Comparison of ENCODE assay signal across 10 cellular contexts in genomic region chr19:55649579-55650557, GRCh38. TPM values are rescaled to one million over a fixed set of nuclear protein-coding genes. Genes with fewer than 3 reads are reported as not detected.
A peak's percentile ranks its signal among the peaks of the same experiment; 100 is the strongest.
DNase-seq lines count a peak whose midpoint lies in the region; ATAC-seq, FAIRE-seq and TF ChIP-seq lines count a peak whose summit lies in the region.
"Had no signal": no experiment of that assay in that cellular context is flagged by ENCODE, and none has a peak within 500 bp of the region (broad histone marks: within the 10 kb centered on the region; RNA-seq: fewer than 3 reads in every experiment).

No MANE protein-coding gene starts in this region.

- WGBS in small intestine, 3 donors: 90 to 93% (median 90%) methylated on average over 8 to 10 of the region's 10 CpGs

- no peak for FAIRE-seq in small intestine (lab: Jason Lieb, UNC)

- H3K4me3 Mint-ChIP-seq in CD8-positive, alpha-beta memory T cell: peak overlapping the region; percentile 41 to 82 (median 65)
- H3K4me3 Mint-ChIP-seq in chondrocyte (ENCODE audit: unreplicated experiment) (peak overlapping the region; percentile 35), neural progenitor cell (peak overlapping the region; percentile 86)

- ATAC-seq in HG03457 (IDR thresholded peaks at IDR 0.05; ENCODE audit: unreplicated experiment): no peak

- H3K36me3 Mint-ChIP-seq in CD8-positive, alpha-beta memory T cell: peaks cover 0 to 16% (median 0%) of the 10 kb centered on the region in 3 donors
- H3K36me3 Mint-ChIP-seq in chondrocyte (ENCODE audit: low read depth) (peaks cover 8% of the 10 kb centered on the region), neural progenitor cell (peaks cover 12% of the 10 kb centered on the region)

- H3K36me3 ChIP-seq in CD8-positive, alpha-beta memory T cell (ENCODE audit: insufficient read depth, low read length): peaks cover 4% of the 10 kb centered on the region
- peaks cover 9 to 40% of the 10 kb centered on the region in 2 experiments; a peak in 2 of 3 replicates for H3K36me3 ChIP-seq in HEK293 (ENCODE audit: control insufficient read depth in 2 of 2, insufficient read depth in 1 of 2, low read length in 2 of 2)
- H3K36me3 ChIP-seq in neural progenitor cell: no peaks in the 10 kb centered on the region
- H3K36me3 ChIP-seq in small intestine (ENCODE audit: control insufficient read depth in 2 of 2, insufficient read depth in 2 of 2, low read length in 2 of 2): peaks cover 0 to 2% of the 10 kb centered on the region in 2 donors

- peaks cover 29% of the 10 kb centered on the region for H3F3A ChIP-seq in neural progenitor cell (ENCODE audit: low read depth)

- H3K4me1 ChIP-seq in CD8-positive, alpha-beta memory T cell (ENCODE audit: insufficient read depth, low read length): peaks cover 16% of the 10 kb centered on the region
- peaks cover 8% of the 10 kb centered on the region; the same call in 1 of the 2 replicates for H3K4me1 ChIP-seq in HEK293 (ENCODE audit: control insufficient read depth, insufficient read depth, low read length)
- peaks cover 12% of the 10 kb centered on the region for H3K4me1 ChIP-seq in neural progenitor cell
- H3K4me1 ChIP-seq in small intestine (ENCODE audit: control insufficient read depth in 2 of 2, insufficient read depth in 1 of 2, low read depth in 1 of 2, low read length in 1 of 2): no peaks in the 10 kb centered on the region

- peak overlapping the region in 1 of 8 donors; percentile 70 for H3K27ac Mint-ChIP-seq in CD8-positive, alpha-beta memory T cell
- H3K27ac Mint-ChIP-seq in chondrocyte (ENCODE audit: unreplicated experiment) (peak overlapping the region; percentile 77), neural progenitor cell (peak overlapping the region; percentile 11)

- H3K4me2 ChIP-seq in neural progenitor cell: no peak overlapping the region
- H3K4me2 ChIP-seq: PC-9 had no signal

- no peak overlapping the region for H3K9ac ChIP-seq in neural progenitor cell

- H3K27me3 ChIP-seq in CD8-positive, alpha-beta memory T cell (ENCODE audit: insufficient read depth, low read length, poor library complexity, severe bottlenecking): no peaks in the 10 kb centered on the region
- no peaks in the 10 kb centered on the region for H3K27me3 ChIP-seq in neural progenitor cell
- H3K27me3 ChIP-seq in small intestine (ENCODE audit: control insufficient read depth in 2 of 2, insufficient read depth in 2 of 2, low read length in 2 of 2): no peaks in the 10 kb centered on the region

- TF ChIP-seq CTCF in HEK293 (tag by site-specific recombination; IDR thresholded peaks at IDR 0.05) (no peak), chondrocyte (IDR thresholded peaks at IDR 0.05) (no peak), neural progenitor cell (IDR thresholded peaks at IDR 0.05) (no peak)

- peaks cover 10 to 33% (median 16%) of the 10 kb centered on the region in 3 donors for H3K4me1 Mint-ChIP-seq in CD8-positive, alpha-beta memory T cell
- peaks cover 43% of the 10 kb centered on the region for H3K4me1 Mint-ChIP-seq in chondrocyte (ENCODE audit: low read depth)
- H3K4me1 Mint-ChIP-seq in neural progenitor cell: peaks cover 24% of the 10 kb centered on the region

- H4K20me1 ChIP-seq in neural progenitor cell (ENCODE audit: low read depth): no peaks in the 10 kb centered on the region

- no peak for DNase-seq in CD8-positive, alpha-beta memory T cell
- DNase-seq in chondrocyte (ENCODE audit: low spot score): peak; percentile 74
- DNase-seq in neural progenitor cell (ENCODE audit: low spot score): no peak
- no peak for DNase-seq in small intestine
- no peak for DNase-seq in NCI-H1092 treated with DMSO at 0.1 percent for 48 hours (lab: John Stamatoyannopoulos, UW)
- no peak for DNase-seq in NCI-H2029 (lab: John Stamatoyannopoulos, UW)
- DNase-seq: stimulated activated naive CD4-positive, alpha-beta T cell had no signal

- H3K9me3 ChIP-seq in CD8-positive, alpha-beta memory T cell (ENCODE audit: low read length): no peaks in the 10 kb centered on the region
- H3K9me3 ChIP-seq in HEK293 (ENCODE audit: control insufficient read depth, insufficient read depth, low read depth, low read length) (no peaks in the 10 kb centered on the region), neural progenitor cell (ENCODE audit: low read depth) (no peaks in the 10 kb centered on the region), small intestine (ENCODE audit: control insufficient read depth, low read depth) (no peaks in the 10 kb centered on the region)

- no peak overlapping the region for H2AFZ ChIP-seq in neural progenitor cell (replicated peaks)
- H2AFZ ChIP-seq: PC-9 had no signal

- H3K79me2 ChIP-seq in neural progenitor cell (ENCODE audit: low read depth): peaks cover 34% of the 10 kb centered on the region

- peaks cover 0 to 7% of the 10 kb centered on the region in 2 donors for H3K27me3 Mint-ChIP-seq in CD8-positive, alpha-beta memory T cell
- H3K27me3 Mint-ChIP-seq in chondrocyte (ENCODE audit: low read depth) (no peaks in the 10 kb centered on the region), neural progenitor cell (ENCODE audit: insufficient read depth, low read depth) (peaks cover 15% of the 10 kb centered on the region)

- no peak overlapping the region for H3K4me3 ChIP-seq in CD8-positive, alpha-beta memory T cell (ENCODE audit: low read length)
- no peak overlapping the region for H3K4me3 ChIP-seq in HEK293 (ENCODE audit: low read depth, low read length)
- no peak overlapping the region for H3K4me3 ChIP-seq in neural progenitor cell
- H3K4me3 ChIP-seq in small intestine (ENCODE audit: low read depth in 1 of 2, low read length in 2 of 2): no peak overlapping the region
- H3K4me3 ChIP-seq: PC-9 had no signal

- H3K9me3 Mint-ChIP-seq in CD8-positive, alpha-beta memory T cell: peaks cover 0 to 3% (median 0%) of the 10 kb centered on the region in 5 donors
- H3K9me3 Mint-ChIP-seq in chondrocyte (ENCODE audit: low read depth): no peaks in the 10 kb centered on the region
- no peaks in the 10 kb centered on the region for H3K9me3 Mint-ChIP-seq in neural progenitor cell

- peak overlapping the region; percentile 69 for H3K27ac ChIP-seq in CD8-positive, alpha-beta memory T cell (ENCODE audit: low read depth, low read length)
- no peak overlapping the region for H3K27ac ChIP-seq in HEK293 (ENCODE audit: extremely low read depth, low read depth, low read length)
- no peak overlapping the region for H3K27ac ChIP-seq in neural progenitor cell
- no peak overlapping the region for H3K27ac ChIP-seq in small intestine (ENCODE audit: low read depth in 1 of 2, low read length in 1 of 2)
- H3K27ac ChIP-seq: PC-9 had no signal

- CTCF ChIA-PET in CD8-positive, alpha-beta memory T cell (lab: Charles Lee): interaction anchor here (0.8 to 3.9 kb wide), 2 partner anchors 13 to 18 kb away, joined by 3 to 26 read pairs; no protein-coding TSS in a partner anchor
- CTCF ChIA-PET in HEK293 (lab: Yijun Ruan, JAX): interaction anchor here (0.6 to 1.7 kb wide), 7 partner anchors 13 to 506 kb away, joined by 3 to 7 read pairs (median 3); partner anchors contain the start of gene ZNF784

- POLR2A ChIA-PET in CD8-positive, alpha-beta memory T cell (lab: Charles Lee): interaction anchor here (0.5 kb wide), 2 partner anchors 22 to 25 kb away, joined by 3 to 4 read pairs; partner anchors contain the start of gene ZNF784
- POLR2A ChIA-PET in HEK293 (lab: Yijun Ruan, JAX): interaction anchor here (1.5 kb wide), 1 partner anchor 22 kb away, joined by 3 read pairs; no protein-coding TSS in a partner anchor

TF ChIP-seq in HEK293, 187 proteins besides CTCF, POLR2A, EP300 and RAD21 (continues in another document):
- TF ChIP-seq ZBTB48 (tag by site-specific recombination; IDR thresholded peaks at IDR 0.05): no peak
- TF ChIP-seq, protein P1, sequence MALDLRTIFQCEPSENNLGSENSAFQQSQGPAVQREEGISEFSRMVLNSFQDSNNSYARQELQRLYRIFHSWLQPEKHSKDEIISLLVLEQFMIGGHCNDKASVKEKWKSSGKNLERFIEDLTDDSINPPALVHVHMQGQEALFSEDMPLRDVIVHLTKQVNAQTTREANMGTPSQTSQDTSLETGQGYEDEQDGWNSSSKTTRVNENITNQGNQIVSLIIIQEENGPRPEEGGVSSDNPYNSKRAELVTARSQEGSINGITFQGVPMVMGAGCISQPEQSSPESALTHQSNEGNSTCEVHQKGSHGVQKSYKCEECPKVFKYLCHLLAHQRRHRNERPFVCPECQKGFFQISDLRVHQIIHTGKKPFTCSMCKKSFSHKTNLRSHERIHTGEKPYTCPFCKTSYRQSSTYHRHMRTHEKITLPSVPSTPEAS (tag by site-specific recombination; IDR thresholded peaks at IDR 0.05): no peak
- TF ChIP-seq ZNF776 (tag by site-specific recombination; IDR thresholded peaks at IDR 0.05; ENCODE audit: borderline replicate concordance): no peak
- no peak for TF ChIP-seq ZNF133 (tag by site-specific recombination; IDR thresholded peaks at IDR 0.05)

RNA-seq across cellular contexts. Expression of gene CCDC106, which starts 1.9 kb away (rescaled TPM):
- total RNA-seq in CD8-positive, alpha-beta memory T cell: 1 to 10 TPM; 2.0 to 2.2 TPM
- 0.54 TPM for polyA plus RNA-seq in CD8-positive, alpha-beta memory T cell
- total RNA-seq in chondrocyte: 20.9 to 26.5 TPM (median 23.5 TPM) in 3 replicates
- total RNA-seq in neural progenitor cell (ENCODE audit: low replicate concordance): 7.6 and 24.9 TPM in 2 replicates
- polyA plus RNA-seq in small intestine: 1 to 10 TPM; 2.5 to 6.5 (median 4.6) TPM

RNA-seq across cellular contexts. Expression of gene U2AF2, which starts 5.0 kb away (rescaled TPM):
- 100 to 1,000 TPM; 374 to 386 TPM for total RNA-seq in CD8-positive, alpha-beta memory T cell
- 9.5 TPM for polyA plus RNA-seq in CD8-positive, alpha-beta memory T cell
- total RNA-seq in chondrocyte (119 to 137 TPM (median 129 TPM) in 3 replicates), neural progenitor cell (ENCODE audit: low replicate concordance) (124 and 238 TPM in 2 replicates)
- polyA plus RNA-seq in small intestine: 100 to 1,000 TPM in 1 of 3 donors, 10 to 100 TPM in 2; 74.0 to 142 (median 89.2) TPM

RNA-seq across cellular contexts. Expression of gene ZNF581, which starts 6.4 kb away (rescaled TPM):
- 10 to 100 TPM; 32.8 to 34.4 TPM for total RNA-seq in CD8-positive, alpha-beta memory T cell
- 23.4 TPM for polyA plus RNA-seq in CD8-positive, alpha-beta memory T cell
- total RNA-seq in chondrocyte (20.8 to 24.7 TPM (median 24.2 TPM) in 3 replicates), neural progenitor cell (ENCODE audit: low replicate concordance) (12.2 and 32.4 TPM in 2 replicates)
- polyA plus RNA-seq in small intestine: 10 to 100 TPM; 15.9 to 29.2 (median 17.7) TPM

RNA-seq across cellular contexts. Expression of gene ZNF580, which starts 9.1 kb away (rescaled TPM):
- 10 to 100 TPM; 39.6 to 41.3 TPM for total RNA-seq in CD8-positive, alpha-beta memory T cell
- polyA plus RNA-seq in CD8-positive, alpha-beta memory T cell: 15.2 TPM
- total RNA-seq in chondrocyte: 42.3 to 59.8 TPM (median 45.0 TPM) in 3 replicates
- 2.8 and 13.4 TPM in 2 replicates for total RNA-seq in neural progenitor cell (ENCODE audit: low replicate concordance)
- 10 to 100 TPM in 2 of 3 donors, 1 to 10 TPM in 1; 8.3 to 16.8 (median 16.3) TPM for polyA plus RNA-seq in small intestine

RNA-seq across cellular contexts. Expression of gene EPN1, which starts 25.2 kb away (rescaled TPM):
- 10 to 100 TPM; 39.0 to 40.2 TPM for total RNA-seq in CD8-positive, alpha-beta memory T cell
- polyA plus RNA-seq in CD8-positive, alpha-beta memory T cell: 20.2 TPM
- total RNA-seq in chondrocyte (105 to 127 TPM (median 124 TPM) in 3 replicates), neural progenitor cell (ENCODE audit: low replicate concordance) (16.1 and 75.0 TPM in 2 replicates)
- 100 to 1,000 TPM; 161 to 193 (median 175) TPM for polyA plus RNA-seq in small intestine

Comparison
In these comparisons a context has a peak if more than half of its experiments do, and no peak if none do; other contexts are left out.
1. H3K4me3 Mint-ChIP-seq: peak in every context shown above with its lines; median percentile 86 in neural progenitor cell; 65 in CD8-positive, alpha-beta memory T cell; 35 in chondrocyte.